19 cellular contexts compared by ENCODE assay signal in genomic region chr3:184167786-184168185, GRCh38. TPM values are rescaled to one million over a fixed set of nuclear protein-coding genes. Genes with fewer than 3 reads are reported as not detected.
DNase-seq lines count a peak whose midpoint lies in the region; ATAC-seq, FAIRE-seq and TF ChIP-seq lines count a peak whose summit lies in the region.
"Had no signal": no experiment of that assay in that cellular context is flagged by ENCODE, and none has a peak within 500 bp of the region (broad histone marks: within the 10 kb centered on the region; RNA-seq: fewer than 3 reads in every experiment).

No MANE protein-coding gene starts in this region.

- H3K4me3 ChIP-seq in HepG2 (replicated peaks in 1 of 3; ENCODE audit: insufficient read depth in 1 of 3, low read depth in 2 of 3, low read length in 3 of 3) (no peak overlapping the region), right lobe of liver (no peak overlapping the region), fibroblast of lung (replicated peaks in 1 of 4; ENCODE audit: control extremely low read depth in 1 of 4, insufficient read depth in 1 of 4, low read depth in 3 of 4, low read length in 4 of 4) (no peak overlapping the region)
- H3K4me3 ChIP-seq: K562 had no signal

- in situ Hi-C loops in HepG2 (cut with HindIII; ENCODE audit: extremely low pct_ligation_motif_present, low pct_unique_long_range_greater_than_20kb) = no loop called here

- TF ChIP-seq EP300 in HepG2 (IDR thresholded peaks at IDR 0.05; ENCODE audit: low read depth in 2 of 2, low read length in 2 of 2) (no peak), HepG2 (CRISPR knock-in tag; IDR thresholded peaks at IDR 0.05; ENCODE audit: borderline replicate concordance) (no peak)

- H3K36me3 Mint-ChIP-seq in activated naive CD4-positive, alpha-beta T cell treated with anti-CD3 and anti-CD28 coated beads, Interleukin-2, amount 50 U/mL, for 72 hours = peaks cover 0 to 8% of the 10 kb centered on the region in 2 donors

- no peak overlapping the region for H3K27ac ChIP-seq in HepG2 (ENCODE audit: extremely low read length, insufficient read depth, low read length)
- no peak overlapping the region for H3K27ac ChIP-seq in right lobe of liver
- peak overlapping the region; percentile 65 for H3K27ac ChIP-seq in fibroblast of lung (ENCODE audit: insufficient read depth, low read length)

- H3K36me3 ChIP-seq in HepG2 (replicated peaks in 1 of 2; ENCODE audit: control insufficient read depth in 1 of 2, insufficient read depth in 2 of 2, low read length in 2 of 2) = peaks cover 41 to 85% of the 10 kb centered on the region in 2 experiments; a peak in 4 of 5 replicates
- H3K36me3 ChIP-seq in right lobe of liver = peaks cover 8 to 65% (median 20%) of the 10 kb centered on the region in 4 donors
- peaks cover 38% of the 10 kb centered on the region for H3K36me3 ChIP-seq in fibroblast of lung (ENCODE audit: control insufficient read depth, insufficient read depth, low read length)

- no peaks in the 10 kb centered on the region for H3K9me3 Mint-ChIP-seq in activated naive CD4-positive, alpha-beta T cell treated with anti-CD3 and anti-CD28 coated beads, Interleukin-2, amount 50 U/mL, for 72 hours
- H3K9me3 Mint-ChIP-seq: CD4-positive, alpha-beta memory T cell had no signal

- WGBS in HepG2 (ENCODE audit: low lambda C conversion rate) = 100% methylated on average over 1 of the region's 8 CpGs
- WGBS in right lobe of liver (ENCODE audit: insufficient coverage, low coverage, low lambda C conversion rate, missing lambda C conversion rate) = no CpG with 5 or more reads among the region's 8 CpGs

- intact Hi-C loops in HepG2 (cut with micrococcal nuclease; ENCODE audit: unreplicated experiment) (no loop called here), right lobe of liver (cut with DNase I) (loop anchor here in 1 of 2 donors (10.0 kb wide), 1 partner anchor 137 kb away; no protein-coding TSS in a partner anchor), sciatic nerve (cut with DNase I) (no loop called here)

- H3K9me3 ChIP-seq in HepG2 (ENCODE audit: low read length) (no peaks in the 10 kb centered on the region), right lobe of liver (no peaks in the 10 kb centered on the region), fibroblast of lung (ENCODE audit: control insufficient read depth, insufficient read depth, low read depth, low read length) (no peaks in the 10 kb centered on the region)

- H3K4me1 ChIP-seq in HepG2 (ENCODE audit: insufficient read depth, low read length) = no peaks in the 10 kb centered on the region
- H3K4me1 ChIP-seq in right lobe of liver = no peaks in the 10 kb centered on the region
- H3K4me1 ChIP-seq in fibroblast of lung (ENCODE audit: control insufficient read depth, extremely low read depth, insufficient read depth, low read length) = peaks cover 4% of the 10 kb centered on the region

- 0 out of 2 replicates have a peak, but pooled peaks cover 4% of the 10 kb centered on the region for H4K20me1 ChIP-seq in HepG2 (ENCODE audit: insufficient read depth, low read length)
- no peaks in the 10 kb centered on the region for H4K20me1 ChIP-seq in fibroblast of lung (ENCODE audit: control insufficient read depth, extremely low read depth, insufficient read depth, low read length)

- H3K79me2 ChIP-seq in HepG2 (ENCODE audit: insufficient read depth, low read length) (peaks cover 5% of the 10 kb centered on the region), fibroblast of lung (ENCODE audit: control insufficient read depth, insufficient read depth, low read length) (peaks cover 16% of the 10 kb centered on the region)

- FAIRE-seq in HepG2 (lab: Jason Lieb, UNC) = no peak
- FAIRE-seq: D721Med, G401.6, HTR-8/SVneo, K562 had no signal

- H2AFZ ChIP-seq in HepG2 (ENCODE audit: low read length) (no peak overlapping the region), fibroblast of lung (ENCODE audit: low read length) (no peak overlapping the region)

- H3K4me2 ChIP-seq in HepG2 (ENCODE audit: low read depth, low read length) (no peak overlapping the region), fibroblast of lung (ENCODE audit: extremely low read depth, insufficient read depth, low read length) (no peak overlapping the region)

- no TSS peak for BruUV-seq in HepG2 (replicated peaks; lab: Mats Ljungman, UMichigan)

- CTCF ChIA-PET in HepG2 (lab: Yijun Ruan, JAX; ENCODE audit: low intra/inter-chr PET ratio, low total read pairs) = no interaction called here

- no peak for TF ChIP-seq POLR2A in HepG2 (IDR thresholded peaks at IDR 0.05; ENCODE audit: insufficient read depth in 1 of 2, low read depth in 2 of 2, low read length in 2 of 2)
- TF ChIP-seq POLR2A in right lobe of liver (IDR thresholded peaks at IDR 0.05) = no peak

- TF ChIP-seq RAD21 in HepG2 (CRISPR knock-in tag; IDR thresholded peaks at IDR 0.05) = no peak

- no peaks in the 10 kb centered on the region for H3K27me3 ChIP-seq in HepG2 (ENCODE audit: control insufficient read depth in 1 of 2, insufficient read depth in 2 of 2, low read length in 2 of 2)
- no peaks in the 10 kb centered on the region for H3K27me3 ChIP-seq in right lobe of liver
- no peaks in the 10 kb centered on the region for H3K27me3 ChIP-seq in fibroblast of lung (ENCODE audit: control insufficient read depth, insufficient read depth, low read length)

- POLR2A ChIA-PET in HepG2 (lab: Yijun Ruan, JAX) = no interaction called here

- ATAC-seq in HepG2 (no peak), right lobe of liver (no peak), sciatic nerve (no peak), GM21528 (IDR thresholded peaks at IDR 0.05; ENCODE audit: low FRiP score, unreplicated experiment) (no peak)
- no peak for ATAC-seq in activated naive CD4-positive, alpha-beta T cell treated with anti-CD3 and anti-CD28 coated beads, Interleukin-2, amount 50 U/mL, for 72 hours
- ATAC-seq: K562 had no signal

- TF ChIP-seq CTCF in HepG2 (CRISPR knock-in tag; IDR thresholded peaks at IDR 0.05) (no peak), right lobe of liver (IDR thresholded peaks at IDR 0.05) (no peak), fibroblast of lung (conservative IDR thresholded peaks at IDR 0.05 in 1 of 2, IDR thresholded peaks at IDR 0.05 in 1 of 2; ENCODE audit: low read depth in 1 of 2, low read length in 2 of 2) (no peak)

- DNase-seq in HepG2 (ENCODE audit: low spot score) (no peak), right lobe of liver (no peak), fibroblast of lung (ENCODE audit: low read depth in 2 of 2) (no peak), sciatic nerve (ENCODE audit: low spot score) (peak; percentile 45), SHP77 (lab: John Stamatoyannopoulos, UW) (no peak)
- DNase-seq in activated naive CD4-positive, alpha-beta T cell treated with anti-CD3 and anti-CD28 coated beads, Interleukin-2, amount 50 U/mL, for 72 hours (ENCODE audit: low spot score in 2 of 2) = no peak
- DNase-seq in activated CD8-positive, alpha-beta memory T cell treated with anti-CD3 and anti-CD28 coated beads for 24 hours = no peak
- DNase-seq: CD4-positive, alpha-beta memory T cell; DMS79 treated with DMSO at 0.1 percent for 48 hours; NCI-H146; NCI-H345; NCI-H69; NK-92 treated with Interleukin-12 subunit alpha and Interleukin-12 subunit beta, amount 100 ng/mL, for 24 hours; OCI-M1 had no signal

- H3K9ac ChIP-seq in HepG2 (ENCODE audit: insufficient read depth, low read depth, low read length) = no peak overlapping the region
- H3K9ac ChIP-seq in fibroblast of lung (ENCODE audit: insufficient read depth, low read length) = no peak overlapping the region

- H3K27ac Mint-ChIP-seq in activated naive CD4-positive, alpha-beta T cell treated with anti-CD3 and anti-CD28 coated beads, Interleukin-2, amount 50 U/mL, for 72 hours = no peak overlapping the region
- H3K27ac Mint-ChIP-seq: CD4-positive, alpha-beta memory T cell had no signal

RNA-seq across cellular contexts. Expression of gene AP2M1, which starts 6.9 kb away (rescaled TPM):
- total RNA-seq in HepG2 (2016; rRNA removed; fragmentation: Illumina TruSeq; extraction: Trizol) (124 and 126 TPM in 2 replicates), right lobe of liver (100 to 1,000 TPM in 4 of 6 experiments, 10 to 100 TPM in 2; 87.4 to 119 (median 105) TPM), fibroblast of lung (362 and 430 TPM in 2 replicates), sciatic nerve (278 TPM)
- total RNA-seq in HepG2 (2016; cell fraction: cytosol; rRNA removed; fragmentation: Illumina TruSeq; extraction: Trizol; ENCODE audit: low read depth) = 72.2 and 73.9 TPM in 2 replicates
- 120 and 132 TPM in 2 replicates for total RNA-seq in HepG2 (2016; cell fraction: insoluble cytoplasmic fraction; rRNA removed; fragmentation: Illumina TruSeq; extraction: Trizol)
- 105 and 110 TPM in 2 replicates for total RNA-seq in HepG2 (2016; cell fraction: membrane; rRNA removed; fragmentation: Illumina TruSeq; extraction: Trizol)
- total RNA-seq in HepG2 (2016; cell fraction: nucleus; rRNA removed; fragmentation: Illumina TruSeq; extraction: Trizol) = 55.3 and 71.0 TPM in 2 replicates
- polyA plus RNA-seq in HepG2 (2011; rRNA removed) (146 and 189 TPM in 2 replicates), fibroblast of lung (746 and 902 TPM in 2 replicates)
- polyA plus RNA-seq in HepG2 (2011; cell fraction: cytosol; rRNA removed) = 105 and 107 TPM in 2 replicates
- 190 and 200 TPM in 2 replicates for polyA plus RNA-seq in HepG2 (2011; cell fraction: nucleus; rRNA removed)
- 119 and 172 TPM in 2 replicates for polyA plus RNA-seq in HepG2 (2012)
- polyA plus RNA-seq in HepG2 (2016; cell fraction: cytosol; fragmentation: Illumina TruSeq; extraction: Trizol; ENCODE audit: low read depth) = 89.6 and 102 TPM in 2 replicates
- 155 and 182 TPM in 2 replicates for polyA plus RNA-seq in HepG2 (2016; cell fraction: insoluble cytoplasmic fraction; fragmentation: Illumina TruSeq; extraction: Trizol; ENCODE audit: low read depth)
- polyA plus RNA-seq in HepG2 (2016; cell fraction: membrane; fragmentation: Illumina TruSeq; extraction: Trizol; ENCODE audit: low read depth) = 110 and 116 TPM in 2 replicates
- 139 and 149 TPM in 2 replicates for polyA plus RNA-seq in HepG2 (2016; cell fraction: nucleus; fragmentation: Illumina TruSeq; extraction: Trizol; ENCODE audit: insufficient read depth, low read depth)
- polyA minus RNA-seq in HepG2 (2011; rRNA and poly(A)+ RNA removed; ENCODE audit: low replicate concordance) = 177 and 651 TPM in 2 replicates
- polyA minus RNA-seq in HepG2 (2011; cell fraction: cytosol; rRNA and poly(A)+ RNA removed) = 51.9 and 58.8 TPM in 2 replicates
- polyA minus RNA-seq in HepG2 (2011; cell fraction: nucleus; rRNA and poly(A)+ RNA removed) = 68.9 and 87.9 TPM in 2 replicates
- polyA plus RNA-seq in fibroblast of lung (2012) = 686 and 750 TPM in 2 replicates
- polyA minus RNA-seq in fibroblast of lung (ENCODE audit: low replicate concordance) = 745 and 1,352 TPM in 2 replicates
- 100 to 1,000 TPM; 207 to 288 TPM for total RNA-seq in activated naive CD4-positive, alpha-beta T cell treated with anti-CD3 and anti-CD28 coated beads, Interleukin-2, amount 50 U/mL, for 72 hours

RNA-seq across cellular contexts. Expression of gene DVL3, which starts 12.6 kb away (rescaled TPM):
- total RNA-seq in HepG2 (2016; rRNA removed; fragmentation: Illumina TruSeq; extraction: Trizol) (25.4 and 29.0 TPM in 2 replicates), right lobe of liver (10 to 100 TPM; 18.9 to 28.1 (median 21.8) TPM), fibroblast of lung (32.4 and 33.7 TPM in 2 replicates), sciatic nerve (57.8 TPM)
- 23.8 and 24.8 TPM in 2 replicates for total RNA-seq in HepG2 (2016; cell fraction: cytosol; rRNA removed; fragmentation: Illumina TruSeq; extraction: Trizol; ENCODE audit: low read depth)
- 20.5 and 27.5 TPM in 2 replicates for total RNA-seq in HepG2 (2016; cell fraction: insoluble cytoplasmic fraction; rRNA removed; fragmentation: Illumina TruSeq; extraction: Trizol)
- 52.6 and 55.8 TPM in 2 replicates for total RNA-seq in HepG2 (2016; cell fraction: membrane; rRNA removed; fragmentation: Illumina TruSeq; extraction: Trizol)
- total RNA-seq in HepG2 (2016; cell fraction: nucleus; rRNA removed; fragmentation: Illumina TruSeq; extraction: Trizol) = 28.8 and 35.1 TPM in 2 replicates
- polyA plus RNA-seq in HepG2 (2011; rRNA removed) (36.1 and 42.9 TPM in 2 replicates), fibroblast of lung (16.5 and 19.8 TPM in 2 replicates)
- 18.8 and 21.5 TPM in 2 replicates for polyA plus RNA-seq in HepG2 (2011; cell fraction: cytosol; rRNA removed)
- polyA plus RNA-seq in HepG2 (2011; cell fraction: nucleus; rRNA removed) = 166 and 190 TPM in 2 replicates
- 37.1 and 38.4 TPM in 2 replicates for polyA plus RNA-seq in HepG2 (2012)
- 40.0 and 43.8 TPM in 2 replicates for polyA plus RNA-seq in HepG2 (2016; cell fraction: cytosol; fragmentation: Illumina TruSeq; extraction: Trizol; ENCODE audit: low read depth)
- polyA plus RNA-seq in HepG2 (2016; cell fraction: insoluble cytoplasmic fraction; fragmentation: Illumina TruSeq; extraction: Trizol; ENCODE audit: low read depth) = 28.4 and 42.1 TPM in 2 replicates
- 59.8 and 69.8 TPM in 2 replicates for polyA plus RNA-seq in HepG2 (2016; cell fraction: membrane; fragmentation: Illumina TruSeq; extraction: Trizol; ENCODE audit: low read depth)
- polyA plus RNA-seq in HepG2 (2016; cell fraction: nucleus; fragmentation: Illumina TruSeq; extraction: Trizol; ENCODE audit: insufficient read depth, low read depth) = 134 and 135 TPM in 2 replicates
- polyA minus RNA-seq in HepG2 (2011; rRNA and poly(A)+ RNA removed; ENCODE audit: low replicate concordance) = 62.6 and 62.7 TPM in 2 replicates
- 24.4 and 29.1 TPM in 2 replicates for polyA minus RNA-seq in HepG2 (2011; cell fraction: cytosol; rRNA and poly(A)+ RNA removed)
- 50.5 and 58.6 TPM in 2 replicates for polyA minus RNA-seq in HepG2 (2011; cell fraction: nucleus; rRNA and poly(A)+ RNA removed)
- polyA plus RNA-seq in fibroblast of lung (2012) = 25.9 and 39.9 TPM in 2 replicates
- polyA minus RNA-seq in fibroblast of lung (ENCODE audit: low replicate concordance) = 47.8 and 83.9 TPM in 2 replicates
- 10 to 100 TPM; 30.1 to 41.7 TPM for total RNA-seq in activated naive CD4-positive, alpha-beta T cell treated with anti-CD3 and anti-CD28 coated beads, Interleukin-2, amount 50 U/mL, for 72 hours

RNA-seq across cellular contexts. Expression of gene ABCF3, which starts 18.2 kb away (rescaled TPM):
- total RNA-seq in HepG2 (2016; rRNA removed; fragmentation: Illumina TruSeq; extraction: Trizol) = 32.7 and 38.8 TPM in 2 replicates
- 7.0 and 8.6 TPM in 2 replicates for total RNA-seq in HepG2 (2016; cell fraction: cytosol; rRNA removed; fragmentation: Illumina TruSeq; extraction: Trizol; ENCODE audit: low read depth)
- total RNA-seq in HepG2 (2016; cell fraction: insoluble cytoplasmic fraction; rRNA removed; fragmentation: Illumina TruSeq; extraction: Trizol) = 30.5 and 38.2 TPM in 2 replicates
- total RNA-seq in HepG2 (2016; cell fraction: membrane; rRNA removed; fragmentation: Illumina TruSeq; extraction: Trizol) = 9.7 and 13.0 TPM in 2 replicates
- total RNA-seq in HepG2 (2016; cell fraction: nucleus; rRNA removed; fragmentation: Illumina TruSeq; extraction: Trizol) = 31.0 and 40.0 TPM in 2 replicates
- 46.5 and 48.2 TPM in 2 replicates for polyA plus RNA-seq in HepG2 (2011; rRNA removed)
- 30.2 and 39.9 TPM in 2 replicates for polyA plus RNA-seq in HepG2 (2011; cell fraction: cytosol; rRNA removed)
- 164 and 188 TPM in 2 replicates for polyA plus RNA-seq in HepG2 (2011; cell fraction: nucleus; rRNA removed)
- polyA plus RNA-seq in HepG2 (2012) = 28.3 and 31.4 TPM in 2 replicates
- polyA plus RNA-seq in HepG2 (2016; cell fraction: cytosol; fragmentation: Illumina TruSeq; extraction: Trizol; ENCODE audit: low read depth) = 4.3 TPM in 2 replicates
- 30.4 and 34.2 TPM in 2 replicates for polyA plus RNA-seq in HepG2 (2016; cell fraction: insoluble cytoplasmic fraction; fragmentation: Illumina TruSeq; extraction: Trizol; ENCODE audit: low read depth)
- 5.7 and 8.3 TPM in 2 replicates for polyA plus RNA-seq in HepG2 (2016; cell fraction: membrane; fragmentation: Illumina TruSeq; extraction: Trizol; ENCODE audit: low read depth)
- 92.9 and 103 TPM in 2 replicates for polyA plus RNA-seq in HepG2 (2016; cell fraction: nucleus; fragmentation: Illumina TruSeq; extraction: Trizol; ENCODE audit: insufficient read depth, low read depth)
- polyA minus RNA-seq in HepG2 (2011; rRNA and poly(A)+ RNA removed; ENCODE audit: low replicate concordance) = 79.8 and 202 TPM in 2 replicates
- 25.1 and 28.6 TPM in 2 replicates for polyA minus RNA-seq in HepG2 (2011; cell fraction: cytosol; rRNA and poly(A)+ RNA removed)
- 71.1 and 80.3 TPM in 2 replicates for polyA minus RNA-seq in HepG2 (2011; cell fraction: nucleus; rRNA and poly(A)+ RNA removed)
- total RNA-seq in right lobe of liver = 10 to 100 TPM; 33.7 to 40.6 (median 38.5) TPM
- total RNA-seq in fibroblast of lung = 63.9 and 65.1 TPM in 2 replicates
- 31.3 and 40.2 TPM in 2 replicates for polyA plus RNA-seq in fibroblast of lung
- 32.5 and 41.7 TPM in 2 replicates for polyA plus RNA-seq in fibroblast of lung (2012)
- polyA minus RNA-seq in fibroblast of lung (ENCODE audit: low replicate concordance) = 146 and 162 TPM in 2 replicates
- total RNA-seq in sciatic nerve = 67.4 TPM
- total RNA-seq in activated naive CD4-positive, alpha-beta T cell treated with anti-CD3 and anti-CD28 coated beads, Interleukin-2, amount 50 U/mL, for 72 hours = 10 to 100 TPM; 76.6 to 81.3 TPM

RNA-seq across cellular contexts. Expression of gene EIF2B5, which starts 32.6 kb away (rescaled TPM):
- total RNA-seq in HepG2 (2016; rRNA removed; fragmentation: Illumina TruSeq; extraction: Trizol) (60.2 and 60.3 TPM in 2 replicates), right lobe of liver (10 to 100 TPM; 16.7 to 25.6 (median 20.5) TPM), fibroblast of lung (23.4 and 26.9 TPM in 2 replicates), sciatic nerve (30.6 TPM)
- 13.3 and 14.4 TPM in 2 replicates for total RNA-seq in HepG2 (2016; cell fraction: cytosol; rRNA removed; fragmentation: Illumina TruSeq; extraction: Trizol; ENCODE audit: low read depth)
- total RNA-seq in HepG2 (2016; cell fraction: insoluble cytoplasmic fraction; rRNA removed; fragmentation: Illumina TruSeq; extraction: Trizol) = 56.4 and 59.3 TPM in 2 replicates
- total RNA-seq in HepG2 (2016; cell fraction: membrane; rRNA removed; fragmentation: Illumina TruSeq; extraction: Trizol) = 25.4 and 30.0 TPM in 2 replicates
- total RNA-seq in HepG2 (2016; cell fraction: nucleus; rRNA removed; fragmentation: Illumina TruSeq; extraction: Trizol) = 46.2 and 46.9 TPM in 2 replicates
- polyA plus RNA-seq in HepG2 (2011; rRNA removed) (38.4 and 42.2 TPM in 2 replicates), fibroblast of lung (23.8 and 26.7 TPM in 2 replicates)
- polyA plus RNA-seq in HepG2 (2011; cell fraction: cytosol; rRNA removed) = 31.2 and 31.6 TPM in 2 replicates
- 105 and 110 TPM in 2 replicates for polyA plus RNA-seq in HepG2 (2011; cell fraction: nucleus; rRNA removed)
- polyA plus RNA-seq in HepG2 (2012) = 31.8 and 34.3 TPM in 2 replicates
- 12.5 and 14.4 TPM in 2 replicates for polyA plus RNA-seq in HepG2 (2016; cell fraction: cytosol; fragmentation: Illumina TruSeq; extraction: Trizol; ENCODE audit: low read depth)
- 49.2 and 49.4 TPM in 2 replicates for polyA plus RNA-seq in HepG2 (2016; cell fraction: insoluble cytoplasmic fraction; fragmentation: Illumina TruSeq; extraction: Trizol; ENCODE audit: low read depth)
- polyA plus RNA-seq in HepG2 (2016; cell fraction: membrane; fragmentation: Illumina TruSeq; extraction: Trizol; ENCODE audit: low read depth) = 17.8 and 21.2 TPM in 2 replicates
- polyA plus RNA-seq in HepG2 (2016; cell fraction: nucleus; fragmentation: Illumina TruSeq; extraction: Trizol; ENCODE audit: insufficient read depth, low read depth) = 79.9 and 81.6 TPM in 2 replicates
- 63.6 and 87.1 TPM in 2 replicates for polyA minus RNA-seq in HepG2 (2011; rRNA and poly(A)+ RNA removed; ENCODE audit: low replicate concordance)
- 14.2 and 16.3 TPM in 2 replicates for polyA minus RNA-seq in HepG2 (2011; cell fraction: cytosol; rRNA and poly(A)+ RNA removed)
- polyA minus RNA-seq in HepG2 (2011; cell fraction: nucleus; rRNA and poly(A)+ RNA removed) = 53.6 and 66.0 TPM in 2 replicates
- 19.0 and 26.5 TPM in 2 replicates for polyA plus RNA-seq in fibroblast of lung (2012)
- polyA minus RNA-seq in fibroblast of lung (ENCODE audit: low replicate concordance) = 24.8 and 27.7 TPM in 2 replicates
- total RNA-seq in activated naive CD4-positive, alpha-beta T cell treated with anti-CD3 and anti-CD28 coated beads, Interleukin-2, amount 50 U/mL, for 72 hours = 10 to 100 TPM; 48.6 to 56.1 TPM
